In the genomic region with DNA sequence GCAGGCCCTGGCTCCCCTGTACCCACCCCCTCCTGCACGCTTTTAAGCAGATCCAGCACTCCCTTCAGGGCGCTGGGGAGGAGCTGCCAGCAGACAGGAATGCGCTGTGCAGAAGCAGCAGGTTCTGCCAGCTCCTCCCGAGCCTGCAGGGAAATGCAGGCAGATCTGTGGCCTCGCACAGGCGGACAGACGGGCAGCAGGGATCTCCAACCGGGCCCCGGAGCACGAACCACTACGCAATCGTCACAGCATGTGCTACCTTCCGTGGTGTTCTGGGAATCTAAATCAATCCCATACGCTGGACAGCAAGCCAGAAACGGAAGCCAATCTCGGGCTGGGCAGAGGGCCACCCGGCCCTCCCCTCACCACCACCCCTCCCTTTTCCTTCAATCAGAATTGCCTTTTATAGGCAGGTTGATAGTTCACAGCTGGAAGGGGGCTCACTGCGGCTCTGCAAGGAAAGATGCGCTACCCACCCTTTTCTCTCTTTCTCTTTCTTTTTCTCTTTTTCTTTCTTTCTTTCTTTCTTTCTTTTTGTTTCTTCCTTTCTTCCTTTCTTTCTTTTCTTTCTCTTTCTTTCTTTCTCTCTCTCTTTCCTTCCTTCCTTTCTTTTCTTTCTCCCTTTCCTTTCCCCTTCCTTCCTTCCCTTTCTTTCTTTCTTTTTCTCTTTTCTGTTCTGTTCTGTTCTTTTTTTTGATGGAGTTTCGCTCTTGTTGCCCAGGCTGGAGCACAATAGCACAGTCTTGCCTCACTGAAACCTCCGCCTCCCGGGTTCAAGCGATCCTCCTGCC, we compare ENCODE assay signal across 8 cellular contexts.
DNase-seq lines count a peak whose midpoint lies in the region; ATAC-seq and TF ChIP-seq lines count a peak whose summit lies in the region.

No MANE protein-coding gene starts in this region.

- peak overlapping the region; percentile 57 for H2AFZ ChIP-seq in neural progenitor cell (replicated peaks)

- TF ChIP-seq CTCF in RWPE2 (IDR thresholded peaks at IDR 0.05; ENCODE audit: poor library complexity, severe bottlenecking) (no peak), foreskin keratinocyte (conservative IDR thresholded peaks at IDR 0.05) (peak; percentile 20), neural progenitor cell (IDR thresholded peaks at IDR 0.05) (no peak)

- no peaks in the 10 kb centered on the region for H3K36me3 Mint-ChIP-seq in neural progenitor cell

- peak; percentile 54; the same call in 2 of the 3 replicates for ATAC-seq in RWPE2 (ENCODE audit: low read depth)
- ATAC-seq in foreskin keratinocyte: peak; percentile 53
- no peak for ATAC-seq in GM19351 (IDR thresholded peaks at IDR 0.05; ENCODE audit: unreplicated experiment)

- H3K27me3 Mint-ChIP-seq in neural progenitor cell (ENCODE audit: insufficient read depth, low read depth): peaks cover 18% of the 10 kb centered on the region

- H3K79me2 ChIP-seq in neural progenitor cell (ENCODE audit: low read depth): no peaks in the 10 kb centered on the region

- H3K27ac ChIP-seq in RWPE2 (ENCODE audit: poor library complexity, severe bottlenecking): no peak overlapping the region
- H3K27ac ChIP-seq in foreskin keratinocyte: no peak overlapping the region
- no peak overlapping the region for H3K27ac ChIP-seq in neural progenitor cell

- no peak overlapping the region for H3K27ac Mint-ChIP-seq in neural progenitor cell

- H3K27me3 ChIP-seq in RWPE2 (ENCODE audit: insufficient read depth, poor library complexity, severe bottlenecking): no peaks in the 10 kb centered on the region
- no peaks in the 10 kb centered on the region for H3K27me3 ChIP-seq in foreskin keratinocyte
- peaks cover 49% of the 10 kb centered on the region for H3K27me3 ChIP-seq in neural progenitor cell

- H3K9me3 Mint-ChIP-seq in neural progenitor cell: peaks cover 3% of the 10 kb centered on the region

- H3K9ac ChIP-seq in neural progenitor cell: no peak overlapping the region

- DNase-seq in AG08395 (ENCODE audit: low spot score): peak; percentile 90
- no peak for DNase-seq in RWPE2 (ENCODE audit: low spot score)
- DNase-seq in foreskin keratinocyte: peak; percentile 42 to 73
- peak; percentile 80 for DNase-seq in neural progenitor cell (ENCODE audit: low spot score)
- DNase-seq in NCI-H526 treated with DMSO at 0.1 percent for 48 hours (lab: John Stamatoyannopoulos, UW): no peak
- no peak for DNase-seq in NCI-H345 (lab: John Stamatoyannopoulos, UW)
- no peak for DNase-seq in activated CD4-positive, alpha-beta T cell treated with anti-CD3 and anti-CD28 coated beads, Interleukin-2, amount 50 U/mL, for 4 hours

- peak overlapping the region; percentile 69 for H3K4me2 ChIP-seq in neural progenitor cell

- peaks cover 21% of the 10 kb centered on the region for H3K4me1 Mint-ChIP-seq in neural progenitor cell

- H3K4me3 Mint-ChIP-seq in neural progenitor cell: peak overlapping the region; percentile 22

- H3F3A ChIP-seq in neural progenitor cell (ENCODE audit: low read depth): peaks cover 36% of the 10 kb centered on the region

- H3K9me3 ChIP-seq in RWPE2 (ENCODE audit: severe bottlenecking): no peaks in the 10 kb centered on the region
- no peaks in the 10 kb centered on the region for H3K9me3 ChIP-seq in neural progenitor cell (ENCODE audit: low read depth)

- H3K4me3 ChIP-seq in RWPE2 (ENCODE audit: severe bottlenecking): no peak overlapping the region
- H3K4me3 ChIP-seq in neural progenitor cell: peak overlapping the region; percentile 30

- H3K36me3 ChIP-seq in RWPE2 (ENCODE audit: low read depth) (no peaks in the 10 kb centered on the region), neural progenitor cell (no peaks in the 10 kb centered on the region)

- no peaks in the 10 kb centered on the region for H3K4me1 ChIP-seq in RWPE2 (ENCODE audit: insufficient read depth, poor library complexity, severe bottlenecking)
- H3K4me1 ChIP-seq in foreskin keratinocyte: peaks cover 5% of the 10 kb centered on the region
- no peaks in the 10 kb centered on the region for H3K4me1 ChIP-seq in neural progenitor cell

- H4K20me1 ChIP-seq in neural progenitor cell (ENCODE audit: low read depth): no peaks in the 10 kb centered on the region

Comparison
In these comparisons a context has a peak if more than half of its experiments do, and no peak if none do; other contexts are left out.
1. DNase-seq: peak in AG08395 (single experiment), foreskin keratinocyte (2 of 2) and neural progenitor cell (single experiment); none in RWPE2 (single experiment), NCI-H526 treated with DMSO at 0.1 percent for 48 hours (single experiment), NCI-H345 (single experiment) and activated CD4-positive, alpha-beta T cell treated with anti-CD3 and anti-CD28 coated beads, Interleukin-2, amount 50 U/mL, for 4 hours (0 of 2).